In the genomic region with DNA sequence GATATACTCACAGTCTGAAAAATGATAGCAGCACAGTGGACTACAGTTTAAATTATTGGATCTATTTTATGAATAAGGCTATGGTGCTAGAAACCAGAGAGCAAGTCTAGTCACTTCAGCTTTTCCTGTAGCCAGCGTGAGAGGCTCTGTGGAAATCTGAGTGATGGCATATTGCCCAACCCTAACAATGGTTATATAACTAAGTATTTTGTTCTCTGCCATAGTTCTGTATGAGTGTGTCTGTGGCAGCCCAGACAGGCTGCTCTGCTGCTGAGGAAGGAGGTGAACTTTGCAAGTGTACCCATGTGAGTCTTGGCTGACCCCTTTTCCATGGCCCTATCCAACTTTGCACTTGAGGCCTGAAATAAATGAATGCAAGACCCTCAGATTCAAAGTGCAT, we compare ENCODE assay signal across 12 cellular contexts.
DNase-seq lines count a peak whose midpoint lies in the region; ATAC-seq and TF ChIP-seq lines count a peak whose summit lies in the region.
"Had no signal": no experiment of that assay in that cellular context is flagged by ENCODE, and none has a peak within 500 bp of the region (broad histone marks: within the 10 kb centered on the region; RNA-seq: fewer than 3 reads in every experiment).

No MANE protein-coding gene starts in this region.

- ATAC-seq in esophagus mucosa (peak; percentile 91), GM18909 (IDR thresholded peaks at IDR 0.05; ENCODE audit: poor library complexity, unreplicated experiment) (no peak), HG03159 (IDR thresholded peaks at IDR 0.05; ENCODE audit: unreplicated experiment) (no peak), GM18498 (IDR thresholded peaks at IDR 0.05; ENCODE audit: unreplicated experiment) (no peak)

- H3K4me3 Mint-ChIP-seq in neural crest cell, result no peak overlapping the region
- H3K4me3 Mint-ChIP-seq: activated CD4-positive, alpha-beta memory T cell treated with anti-CD3 and anti-CD28 coated beads for 36 hours; nephron had no signal

- H3K27me3 Mint-ChIP-seq in neural crest cell (ENCODE audit: low read depth), result peaks cover 12% of the 10 kb centered on the region
- H3K27me3 Mint-ChIP-seq: activated CD4-positive, alpha-beta memory T cell treated with anti-CD3 and anti-CD28 coated beads for 36 hours had no signal

- no peaks in the 10 kb centered on the region for H3K9me3 Mint-ChIP-seq in neural crest cell
- H3K9me3 Mint-ChIP-seq: activated CD4-positive, alpha-beta memory T cell treated with anti-CD3 and anti-CD28 coated beads for 36 hours; nephron had no signal

- H3K27ac Mint-ChIP-seq in neural crest cell (ENCODE audit: unreplicated experiment), result peak overlapping the region; percentile 22
- H3K27ac Mint-ChIP-seq: activated CD4-positive, alpha-beta memory T cell treated with anti-CD3 and anti-CD28 coated beads for 36 hours; nephron had no signal

- no peak for TF ChIP-seq CTCF in neural crest cell (conservative IDR thresholded peaks at IDR 0.05)

- peak; percentile 19 for DNase-seq in DMS153 (lab: John Stamatoyannopoulos, UW)
- DNase-seq in NCI-H2029 treated with DMSO at 0.1 percent for 48 hours (lab: John Stamatoyannopoulos, UW), result peak; percentile 46
- no peak for DNase-seq in neural crest cell (ENCODE audit: low read depth, low spot score)
- no peak for DNase-seq in RKO (ENCODE audit: low spot score)
- DNase-seq: activated CD4-positive, alpha-beta memory T cell treated with anti-CD3 and anti-CD28 coated beads for 36 hours; Caco-2; NCI-H187 treated with DMSO at 0.1 percent for 48 hours had no signal

- H3K4me1 Mint-ChIP-seq in neural crest cell, result peaks cover 21% of the 10 kb centered on the region

- H3K36me3 Mint-ChIP-seq in neural crest cell (ENCODE audit: low read depth), result no peaks in the 10 kb centered on the region
- H3K36me3 Mint-ChIP-seq: activated CD4-positive, alpha-beta memory T cell treated with anti-CD3 and anti-CD28 coated beads for 36 hours had no signal

Comparison
In these comparisons a context has a peak if more than half of its experiments do, and no peak if none do; other contexts are left out.
1. DNase-seq: peak in DMS153 (single experiment) and NCI-H2029 treated with DMSO at 0.1 percent for 48 hours (single experiment); none in neural crest cell (single experiment) and RKO (single experiment).